Comparison of ENCODE assay signal across 14 cellular contexts in the genomic region with DNA sequence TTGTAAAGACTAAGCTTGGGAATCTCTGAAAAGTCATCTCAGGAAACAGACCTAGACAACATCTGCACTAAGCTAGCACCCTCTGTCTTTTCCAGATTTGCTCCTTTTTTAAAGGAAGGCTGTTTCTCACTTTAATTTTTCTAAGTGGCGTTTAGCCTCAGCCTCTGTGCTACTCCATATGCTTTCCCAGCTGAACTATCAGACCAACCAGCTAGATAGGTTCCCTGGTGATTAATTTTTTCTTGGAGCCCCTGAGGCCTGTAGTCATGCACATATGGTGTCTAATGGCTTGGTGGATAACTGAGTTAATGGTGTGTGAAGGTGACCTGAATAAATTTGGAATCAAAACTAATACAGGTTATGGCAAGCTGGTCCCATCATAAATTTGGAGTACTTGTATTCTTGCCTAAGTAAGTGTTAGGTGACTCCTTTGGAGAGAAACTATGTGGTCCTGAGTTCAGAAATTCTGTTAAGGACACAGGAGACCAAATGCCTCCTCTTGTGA.
DNase-seq lines count a peak whose midpoint lies in the region; ATAC-seq, FAIRE-seq and TF ChIP-seq lines count a peak whose summit lies in the region.
"Had no signal": no experiment of that assay in that cellular context is flagged by ENCODE, and none has a peak within 500 bp of the region (broad histone marks: within the 10 kb centered on the region; RNA-seq: fewer than 3 reads in every experiment).

No MANE protein-coding gene starts in this region.

- H3K27ac Mint-ChIP-seq in IgD-negative memory B cell (peak overlapping the region in 2 of 3 donors; percentile 16 to 52), glutamatergic neuron (ENCODE audit: unreplicated experiment) (peak overlapping the region; percentile 19)

- H3K4me3 ChIP-seq in esophagus squamous epithelium: no peak overlapping the region
- H3K4me3 ChIP-seq: A549 had no signal

- H3K27me3 Mint-ChIP-seq in IgD-negative memory B cell: no peaks in the 10 kb centered on the region
- no peaks in the 10 kb centered on the region for H3K27me3 Mint-ChIP-seq in glutamatergic neuron (ENCODE audit: unreplicated experiment)

- DNase-seq in D721Med (ENCODE audit: insufficient read length, low spot score): no peak
- peak; percentile 94 to 98 for DNase-seq in NCI-H524 (lab: John Stamatoyannopoulos, UW)
- no peak for DNase-seq in glutamatergic neuron
- no peak for DNase-seq in pons (ENCODE audit: low spot score)
- DNase-seq in esophagus squamous epithelium (lab: John Stamatoyannopoulos, UW): no peak
- DNase-seq: GOT3, MV-4-11, NCI-H1417 treated with DMSO at 0.1 percent for 48 hours, NCI-H2029 treated with DMSO at 0.1 percent for 48 hours, NCI-H2227 treated with DMSO at 0.1 percent for 48 hours had no signal

- WGBS in esophagus squamous epithelium, 2 donors: 75 to 93% methylated on average over 1 of the region's 1 CpG

- no peak for ATAC-seq in GM18868 (IDR thresholded peaks at IDR 0.05; ENCODE audit: unreplicated experiment)
- ATAC-seq: A549 had no signal

- TF ChIP-seq POLR2A in esophagus squamous epithelium (IDR thresholded peaks at IDR 0.05): no peak

- H3K27me3 ChIP-seq in esophagus squamous epithelium: no peaks in the 10 kb centered on the region

- peaks cover 0 to 21% (median 6%) of the 10 kb centered on the region in 3 donors for H3K4me1 ChIP-seq in esophagus squamous epithelium
- H3K4me1 ChIP-seq: A549 had no signal

- peaks cover 27 to 38% (median 28%) of the 10 kb centered on the region in 3 donors for H3K4me1 Mint-ChIP-seq in IgD-negative memory B cell
- H3K4me1 Mint-ChIP-seq in glutamatergic neuron (ENCODE audit: low read depth, unreplicated experiment): peaks cover 24% of the 10 kb centered on the region

- H3K36me3 Mint-ChIP-seq in IgD-negative memory B cell (peaks cover 13% of the 10 kb centered on the region), glutamatergic neuron (ENCODE audit: unreplicated experiment) (no peaks in the 10 kb centered on the region)

- no peaks in the 10 kb centered on the region for H3K9me3 ChIP-seq in esophagus squamous epithelium
- H3K9me3 ChIP-seq: A549 had no signal

- peak; percentile 88 for FAIRE-seq in D721Med (lab: Jason Lieb, UNC)
- FAIRE-seq: A549 had no signal

- intact Hi-C loops in esophagus squamous epithelium (cut with DNase I): no loop called here

- H3K4me3 Mint-ChIP-seq in IgD-negative memory B cell (no peak overlapping the region), glutamatergic neuron (ENCODE audit: unreplicated experiment) (no peak overlapping the region)

- TF ChIP-seq CTCF in D721Med (IDR thresholded peaks at IDR 0.05; ENCODE audit: insufficient read depth, missing control alignments) (no peak), glutamatergic neuron (IDR thresholded peaks at IDR 0.05; ENCODE audit: partially characterized antibody, unreplicated experiment) (no peak), esophagus squamous epithelium (IDR thresholded peaks at IDR 0.05) (no peak)

- no peaks in the 10 kb centered on the region for H3K9me3 Mint-ChIP-seq in IgD-negative memory B cell
- no peaks in the 10 kb centered on the region for H3K9me3 Mint-ChIP-seq in glutamatergic neuron (ENCODE audit: unreplicated experiment)

- no peaks in the 10 kb centered on the region for H3K36me3 ChIP-seq in esophagus squamous epithelium

- no peak overlapping the region for H3K27ac ChIP-seq in esophagus squamous epithelium
- H3K27ac ChIP-seq: A549, RWPE1 had no signal

Comparison
In these comparisons a context has a peak if more than half of its experiments do, and no peak if none do; other contexts are left out.
1. DNase-seq: peak in NCI-H524 (2 of 2); none in D721Med (single experiment), glutamatergic neuron (single experiment), pons (single experiment) and esophagus squamous epithelium (single experiment).